Comparison of ENCODE assay signal across 8 cellular contexts in genomic region chr16:70800306-70800705, GRCh38. TPM values are rescaled to one million over a fixed set of nuclear protein-coding genes. Genes with fewer than 3 reads are reported as not detected.
DNase-seq lines count a peak whose midpoint lies in the region; ATAC-seq and TF ChIP-seq lines count a peak whose summit lies in the region.

No MANE protein-coding gene starts in this region.

- peaks cover 0 to 5% (median 1%) of the 10 kb centered on the region in 11 donors for H3K9me3 Mint-ChIP-seq in naive thymus-derived CD4-positive, alpha-beta T cell

- no peaks in the 10 kb centered on the region for H3K9me3 ChIP-seq in naive thymus-derived CD4-positive, alpha-beta T cell (ENCODE audit: control insufficient read depth in 2 of 3, low read length in 3 of 3)

- peak overlapping the region; percentile 90 to 98 (median 94) for H3K4me3 Mint-ChIP-seq in naive thymus-derived CD4-positive, alpha-beta T cell

- H3K4me3 ChIP-seq in LNCaP clone FGC (ENCODE audit: low read depth, low read length), result peak overlapping the region; percentile 89
- peak overlapping the region; percentile 92 for H3K4me3 ChIP-seq in coronary artery
- H3K4me3 ChIP-seq in naive thymus-derived CD4-positive, alpha-beta T cell (ENCODE audit: low read length), result peak overlapping the region; percentile 90

- H3K36me3 Mint-ChIP-seq in naive thymus-derived CD4-positive, alpha-beta T cell, result peaks cover 0 to 15% (median 2%) of the 10 kb centered on the region in 5 donors

- TF ChIP-seq CTCF in LNCaP clone FGC (IDR thresholded peaks at IDR 0.05; ENCODE audit: control insufficient read depth, extremely low read depth, insufficient read depth) (no peak), coronary artery (IDR thresholded peaks at IDR 0.05) (no peak)

- no peaks in the 10 kb centered on the region for H3K27me3 ChIP-seq in naive thymus-derived CD4-positive, alpha-beta T cell (ENCODE audit: control insufficient read depth in 2 of 2, insufficient read depth in 2 of 2, low read length in 2 of 2)

- peak overlapping the region in 1 of 2 donors; percentile 40 for H3K27ac ChIP-seq in coronary artery
- H3K27ac ChIP-seq in naive thymus-derived CD4-positive, alpha-beta T cell (ENCODE audit: low read depth, low read length), result peak overlapping the region; percentile 78

- ATAC-seq in naive thymus-derived CD4-positive, alpha-beta T cell, result no peak
- ATAC-seq in GM18517 (IDR thresholded peaks at IDR 0.05; ENCODE audit: unreplicated experiment), result no peak

- peaks cover 19 to 52% (median 44%) of the 10 kb centered on the region in 7 donors for H3K4me1 Mint-ChIP-seq in naive thymus-derived CD4-positive, alpha-beta T cell

- peaks cover 0 to 15% (median 0%) of the 10 kb centered on the region in 5 donors for H3K27me3 Mint-ChIP-seq in naive thymus-derived CD4-positive, alpha-beta T cell

- peaks cover 11 to 17% of the 10 kb centered on the region in 2 donors for H3K4me1 ChIP-seq in naive thymus-derived CD4-positive, alpha-beta T cell (ENCODE audit: control insufficient read depth in 2 of 2, insufficient read depth in 2 of 2, low read length in 2 of 2)

- intact Hi-C loops in naive thymus-derived CD4-positive, alpha-beta T cell (cut with micrococcal nuclease), result loop anchor here (2.0 to 10.0 kb wide), 8 partner anchors 64 to 1864 kb away; partner anchors contain the start of genes CALB2 (in 1 of the 2), DHODH (in 1 of the 2), FCSK (in 1 of the 2) and PHLPP2 (in 1 of the 2)

- POLR2A ChIA-PET in naive thymus-derived CD4-positive, alpha-beta T cell (lab: Charles Lee), result interaction anchor here (0.7 to 1.1 kb wide), 3 partner anchors 13 to 277 kb away, joined by 3 to 5 read pairs (median 4); partner anchors contain the start of genes COG4 and SF3B3

- DNase-seq in ELR (ENCODE audit: low read depth) (peak; percentile 27), LNCaP clone FGC (ENCODE audit: low read depth) (no peak), coronary artery (ENCODE audit: low spot score) (no peak), mucosa of gallbladder (ENCODE audit: low spot score) (no peak), NCI-H345 (lab: John Stamatoyannopoulos, UW) (no peak)
- peak in 1 of 9 donors; percentile 27 for DNase-seq in naive thymus-derived CD4-positive, alpha-beta T cell
- DNase-seq in stimulated activated naive CD4-positive, alpha-beta T cell (lab: John Stamatoyannopoulos, UW), result no peak

- peak overlapping the region; percentile 84 to 95 (median 92) for H3K27ac Mint-ChIP-seq in naive thymus-derived CD4-positive, alpha-beta T cell

- CTCF ChIA-PET in naive thymus-derived CD4-positive, alpha-beta T cell (lab: Charles Lee), result no interaction called here

- peaks cover 0 to 6% (median 0%) of the 10 kb centered on the region in 3 experiments for H3K36me3 ChIP-seq in naive thymus-derived CD4-positive, alpha-beta T cell (ENCODE audit: control insufficient read depth in 2 of 3, insufficient read depth in 3 of 3, low read length in 3 of 3)

RNA-seq across cellular contexts. Expression of gene VAC14, which starts 0.7 kb away (rescaled TPM):
- 10 to 100 TPM; 36.7 to 47.1 (median 45.9) TPM for total RNA-seq in naive thymus-derived CD4-positive, alpha-beta T cell
- polyA plus RNA-seq in naive thymus-derived CD4-positive, alpha-beta T cell, result 10 to 100 TPM; 29.2 to 61.2 TPM
- 32.6 TPM for total RNA-seq in mucosa of gallbladder
